In genomic region chr16:27230562-27230991, GRCh38 we compare ENCODE assay signal across 9 cellular contexts. TPM values are rescaled to one million over a fixed set of nuclear protein-coding genes. Genes with fewer than 3 reads are reported as not detected.
DNase-seq lines count a peak whose midpoint lies in the region; ATAC-seq and TF ChIP-seq lines count a peak whose summit lies in the region.
"Had no signal": no experiment of that assay in that cellular context is flagged by ENCODE, and none has a peak within 500 bp of the region (broad histone marks: within the 10 kb centered on the region; RNA-seq: fewer than 3 reads in every experiment).

No MANE protein-coding gene starts in this region.

- intact Hi-C loops in Right ventricle myocardium superior (cut with DNase I) (no loop called here), left ventricle myocardium inferior (cut with micrococcal nuclease) (no loop called here), aorta (cut with DNase I) (loop anchor here in 1 of 2 donors (10.0 kb wide), 1 partner anchor 104 kb away; no protein-coding TSS in a partner anchor), ascending aorta (cut with DNase I) (no loop called here)
- intact Hi-C loops in naive thymus-derived CD4-positive, alpha-beta T cell (cut with micrococcal nuclease): loop anchor here in 1 of 2 donors (1.0 kb wide), 4 partner anchors 27 to 227 kb away; partner anchors contain the start of gene KDM8

- no peaks in the 10 kb centered on the region for H3K27me3 Mint-ChIP-seq in naive thymus-derived CD4-positive, alpha-beta T cell

- POLR2A ChIA-PET in naive thymus-derived CD4-positive, alpha-beta T cell (lab: Charles Lee): interaction anchor here (0.5 to 16.3 kb wide), 31 partner anchors 8 to 222 kb away, joined by 3 to 196 read pairs (median 5); partner anchors contain the start of genes IL21R, KDM8 and NSMCE1

- H3K9me3 Mint-ChIP-seq in naive thymus-derived CD4-positive, alpha-beta T cell: peaks cover 0 to 2% (median 0%) of the 10 kb centered on the region in 11 donors

- H3K4me3 ChIP-seq in left ventricle myocardium inferior (no peak overlapping the region), aorta (ENCODE audit: low read length in 2 of 2) (no peak overlapping the region), ascending aorta (no peak overlapping the region)
- H3K4me3 ChIP-seq in naive thymus-derived CD4-positive, alpha-beta T cell (ENCODE audit: low read length): peak overlapping the region; percentile 51

- CTCF ChIA-PET in naive thymus-derived CD4-positive, alpha-beta T cell (lab: Charles Lee): interaction anchor here (0.6 to 9.5 kb wide), 29 partner anchors 9 to 234 kb away, joined by 3 to 107 read pairs (median 4); partner anchors contain the start of genes IL21R and KDM8

- H3K27ac Mint-ChIP-seq in naive thymus-derived CD4-positive, alpha-beta T cell: peak overlapping the region; percentile 91 to 100 (median 98)

- TF ChIP-seq CTCF in left ventricle myocardium inferior (IDR thresholded peaks at IDR 0.05; ENCODE audit: borderline replicate concordance): no peak
- no peak for TF ChIP-seq CTCF in GM10266 (IDR thresholded peaks at IDR 0.05; ENCODE audit: control insufficient read depth, insufficient read depth, low read depth, missing control alignments)
- no peak for TF ChIP-seq CTCF in ascending aorta (IDR thresholded peaks at IDR 0.05)

- H3K4me1 ChIP-seq in left ventricle myocardium inferior (peaks cover 43% of the 10 kb centered on the region), aorta (ENCODE audit: control insufficient read depth in 1 of 2, insufficient read depth in 2 of 2, low read length in 2 of 2) (no peaks in the 10 kb centered on the region), ascending aorta (peaks cover 0 to 9% of the 10 kb centered on the region in 2 donors)
- peaks cover 60 to 67% of the 10 kb centered on the region in 2 donors for H3K4me1 ChIP-seq in naive thymus-derived CD4-positive, alpha-beta T cell (ENCODE audit: control insufficient read depth in 2 of 2, insufficient read depth in 2 of 2, low read length in 2 of 2)

- peaks cover 37% of the 10 kb centered on the region for H3K36me3 ChIP-seq in left ventricle myocardium inferior
- H3K36me3 ChIP-seq in naive thymus-derived CD4-positive, alpha-beta T cell (ENCODE audit: control insufficient read depth in 2 of 3, insufficient read depth in 3 of 3, low read length in 3 of 3): peaks cover 0 to 12% (median 4%) of the 10 kb centered on the region in 3 experiments
- no peaks in the 10 kb centered on the region for H3K36me3 ChIP-seq in aorta (ENCODE audit: control insufficient read depth in 1 of 2, insufficient read depth in 2 of 2, low read length in 1 of 2)
- peaks cover 24 to 57% of the 10 kb centered on the region in 2 donors for H3K36me3 ChIP-seq in ascending aorta

- peak overlapping the region; percentile 79 to 90 (median 88) for H3K4me3 Mint-ChIP-seq in naive thymus-derived CD4-positive, alpha-beta T cell

- WGBS in aorta, 2 donors: 87 to 88% methylated on average over 16 of the region's 16 CpGs

- ATAC-seq in Right ventricle myocardium superior (ENCODE audit: poor library complexity) (peak; percentile 20), aorta (ENCODE audit: low FRiP score) (no peak)
- peak; percentile 69 for ATAC-seq in naive thymus-derived CD4-positive, alpha-beta T cell

- H3K27ac ChIP-seq in left ventricle myocardium inferior (replicated peaks) (no peak overlapping the region), aorta (ENCODE audit: low read depth in 1 of 2, low read length in 2 of 2) (no peak overlapping the region), ascending aorta (no peak overlapping the region)
- H3K27ac ChIP-seq in naive thymus-derived CD4-positive, alpha-beta T cell (ENCODE audit: low read depth, low read length): peak overlapping the region; percentile 97

- no peaks in the 10 kb centered on the region for H3K9me3 ChIP-seq in left ventricle myocardium inferior (replicated peaks)
- H3K9me3 ChIP-seq in naive thymus-derived CD4-positive, alpha-beta T cell (ENCODE audit: control insufficient read depth in 2 of 3, low read length in 3 of 3): no peaks in the 10 kb centered on the region
- no peaks in the 10 kb centered on the region for H3K9me3 ChIP-seq in aorta (ENCODE audit: control insufficient read depth, low read length)
- no peaks in the 10 kb centered on the region for H3K9me3 ChIP-seq in ascending aorta

- DNase-seq in Right ventricle myocardium superior (peak; percentile 48), left ventricle myocardium inferior (no peak), activated T-cell treated with anti-CD3 and anti-CD28 coated beads for 48 hours (ENCODE audit: low read depth) (peak; percentile 67), aorta (peak; percentile 49 to 64), GM10266 (ENCODE audit: extremely low spot score) (no peak), GM03348 (ENCODE audit: low spot score) (no peak), ascending aorta (ENCODE audit: low spot score in 2 of 2) (no peak)
- peak; percentile 43 to 80 (median 78) for DNase-seq in naive thymus-derived CD4-positive, alpha-beta T cell
- DNase-seq: islet precursor cell had no signal

- H3K36me3 Mint-ChIP-seq in naive thymus-derived CD4-positive, alpha-beta T cell: peaks cover 0 to 35% (median 14%) of the 10 kb centered on the region in 5 donors

- peaks cover 57 to 96% (median 81%) of the 10 kb centered on the region in 7 donors for H3K4me1 Mint-ChIP-seq in naive thymus-derived CD4-positive, alpha-beta T cell

- H3K27me3 ChIP-seq in left ventricle myocardium inferior (ENCODE audit: low read depth) (no peaks in the 10 kb centered on the region), aorta (ENCODE audit: control insufficient read depth in 1 of 2, insufficient read depth in 2 of 2, low read length in 1 of 2) (no peaks in the 10 kb centered on the region), ascending aorta (no peaks in the 10 kb centered on the region)
- H3K27me3 ChIP-seq in naive thymus-derived CD4-positive, alpha-beta T cell (ENCODE audit: control insufficient read depth in 2 of 2, insufficient read depth in 2 of 2, low read length in 2 of 2): no peaks in the 10 kb centered on the region

RNA-seq across cellular contexts. Expression of gene KDM8, which starts 27.3 kb away (rescaled TPM):
- total RNA-seq in Right ventricle myocardium superior (2.9 TPM), left ventricle myocardium inferior (3.2 TPM), aorta (1 to 10 TPM; 4.3 to 5.6 TPM), ascending aorta (55.5 TPM)
- 10 to 100 TPM; 15.6 to 34.4 (median 19.0) TPM for total RNA-seq in naive thymus-derived CD4-positive, alpha-beta T cell
- polyA plus RNA-seq in naive thymus-derived CD4-positive, alpha-beta T cell: 10 to 100 TPM in 1 of 2 donors, 1 to 10 TPM in 1; 10.0 to 15.4 TPM
- polyA plus RNA-seq in aorta: 1 to 10 TPM; 7.0 to 7.4 TPM

RNA-seq across cellular contexts. Expression of gene NSMCE1, which starts 38.0 kb away (rescaled TPM):
- total RNA-seq in Right ventricle myocardium superior (36.0 TPM), left ventricle myocardium inferior (38.6 TPM), aorta (10 to 100 TPM; 34.6 to 39.1 TPM), ascending aorta (6.8 TPM)
- total RNA-seq in naive thymus-derived CD4-positive, alpha-beta T cell: 100 to 1,000 TPM in 1 of 5 experiments, 10 to 100 TPM in 4; 45.5 to 106 (median 70.2) TPM
- 100 to 1,000 TPM; 200 to 220 TPM for polyA plus RNA-seq in naive thymus-derived CD4-positive, alpha-beta T cell
- 10 to 100 TPM; 71.0 to 74.2 TPM for polyA plus RNA-seq in aorta

Comparison
In these comparisons a context has a peak if more than half of its experiments do, and no peak if none do; other contexts are left out.
1. DNase-seq: peak in Right ventricle myocardium superior (single experiment), activated T-cell treated with anti-CD3 and anti-CD28 coated beads for 48 hours (single experiment), naive thymus-derived CD4-positive, alpha-beta T cell (9 of 9) and aorta (2 of 2); none in left ventricle myocardium inferior (single experiment), GM10266 (single experiment), GM03348 (single experiment) and ascending aorta (0 of 2).